In genomic region chr6:144330017-144330416, GRCh38 we compare ENCODE assay signal across 14 cellular contexts. TPM values are rescaled to one million over a fixed set of nuclear protein-coding genes. Genes with fewer than 3 reads are reported as not detected.
A peak's percentile ranks its signal among the peaks of the same experiment; 100 is the strongest.
DNase-seq lines count a peak whose midpoint lies in the region; ATAC-seq and TF ChIP-seq lines count a peak whose summit lies in the region.
"Had no signal": no experiment of that assay in that cellular context is flagged by ENCODE, and none has a peak within 500 bp of the region (broad histone marks: within the 10 kb centered on the region; RNA-seq: fewer than 3 reads in every experiment).

No MANE protein-coding gene starts in this region.

- peaks cover 0 to 6% of the 10 kb centered on the region in 2 experiments; a peak in 3 of 4 replicates for H3K4me1 ChIP-seq in SK-N-SH (ENCODE audit: control insufficient read depth in 1 of 2, insufficient read depth in 2 of 2, low read depth in 1 of 2, low read length in 1 of 2)
- H3K4me1 ChIP-seq in Panc1 (ENCODE audit: control insufficient read depth, insufficient read depth, low read length) = peaks cover 14% of the 10 kb centered on the region; the same call in 1 of the 2 replicates
- H3K4me1 ChIP-seq in mesenchymal stem cell (ENCODE audit: control insufficient read depth, insufficient read depth, low read depth, low read length) = peaks cover 10% of the 10 kb centered on the region
- H3K4me1 ChIP-seq: ascending aorta had no signal

- no peaks in the 10 kb centered on the region for H3K9me3 Mint-ChIP-seq in stimulated activated effector memory CD8-positive, alpha-beta T cell treated with anti-CD3 and anti-CD28 coated beads, Interleukin-12 subunit alpha, Interleukin-12 subunit beta, amount 100 ng/mL, for 72 hours

- H3K9me3 ChIP-seq in SK-N-SH (no peaks in the 10 kb centered on the region), Panc1 (ENCODE audit: control insufficient read depth, insufficient read depth, low read depth, low read length) (no peaks in the 10 kb centered on the region), mesenchymal stem cell (ENCODE audit: control insufficient read depth, low read length) (no peaks in the 10 kb centered on the region)
- H3K9me3 ChIP-seq: ascending aorta had no signal

- no peak for TF ChIP-seq EP300 in SK-N-SH (IDR thresholded peaks at IDR 0.05; ENCODE audit: borderline replicate concordance in 1 of 2, low read depth in 1 of 2, low read length in 1 of 2)

- H3K9ac ChIP-seq in SK-N-SH = no peak overlapping the region
- H3K9ac ChIP-seq in mesenchymal stem cell (ENCODE audit: low read length) = no peak overlapping the region

- no peak overlapping the region for H3K18ac ChIP-seq in mesenchymal stem cell (ENCODE audit: low read depth in 1 of 2, low read length in 2 of 2)

- no peak overlapping the region for H3K14ac ChIP-seq in mesenchymal stem cell (ENCODE audit: low read length in 2 of 2)

- H2BK120ac ChIP-seq in mesenchymal stem cell (ENCODE audit: low read depth, low read length) = no peak overlapping the region

- no peak overlapping the region for H3K4me3 ChIP-seq in SK-N-SH (ENCODE audit: low read depth in 2 of 2, low read length in 1 of 2)
- no peak overlapping the region for H3K4me3 ChIP-seq in Panc1 (ENCODE audit: low read depth in 2 of 2, low read length in 2 of 2)
- no peak overlapping the region for H3K4me3 ChIP-seq in mesenchymal stem cell (ENCODE audit: insufficient read depth in 1 of 2, low read depth in 1 of 2, low read length in 2 of 2)
- H3K4me3 ChIP-seq: ascending aorta had no signal

- H3K27ac ChIP-seq in SK-N-SH (ENCODE audit: low read depth in 2 of 2, low read length in 1 of 2) (peak overlapping the region in 1 of 2 experiments; percentile 69; a peak in 1 of 4 replicates), Panc1 (ENCODE audit: low read length) (no peak overlapping the region), mesenchymal stem cell (ENCODE audit: low read length, poor library complexity, severe bottlenecking) (no peak overlapping the region)
- H3K27ac ChIP-seq: ascending aorta had no signal

- H4K8ac ChIP-seq in mesenchymal stem cell (ENCODE audit: low read length) = no peak overlapping the region

- H3K4me2 ChIP-seq in SK-N-SH = no peak overlapping the region
- H3K4me2 ChIP-seq in mesenchymal stem cell (ENCODE audit: low read length, poor library complexity, severe bottlenecking) = no peak overlapping the region

- CTCF ChIA-PET in SK-N-SH (lab: Yijun Ruan, JAX) = no interaction called here
- CTCF ChIA-PET in Panc1 (lab: Charles Lee) = no interaction called here

- H3K79me1 ChIP-seq in mesenchymal stem cell (replicated peaks; ENCODE audit: low read length, poor library complexity, severe bottlenecking) = peaks cover 24% of the 10 kb centered on the region

- BruUV-seq in Panc1 (replicated peaks; lab: Mats Ljungman, UMichigan) = no TSS peak

- H2AFZ ChIP-seq in SK-N-SH (ENCODE audit: low read depth) (no peak overlapping the region), mesenchymal stem cell (ENCODE audit: low read depth, low read length) (no peak overlapping the region)

- H3K4ac ChIP-seq in mesenchymal stem cell (ENCODE audit: low read depth in 1 of 2, low read length in 2 of 2) = no peak overlapping the region

- TF ChIP-seq CTCF in SK-N-SH (IDR thresholded peaks at IDR 0.05) = no peak
- TF ChIP-seq CTCF in Panc1 (IDR thresholded peaks at IDR 0.05) = no peak

- in situ Hi-C loops in Panc1 (cut with HindIII; ENCODE audit: low pct_unique_long_range_greater_than_20kb, low sequenced_read_pairs) = no loop called here

- no peak overlapping the region for H4K91ac ChIP-seq in mesenchymal stem cell (ENCODE audit: low read length)

- H3K36me3 Mint-ChIP-seq in stimulated activated effector memory CD8-positive, alpha-beta T cell treated with anti-CD3 and anti-CD28 coated beads, Interleukin-12 subunit alpha, Interleukin-12 subunit beta, amount 100 ng/mL, for 72 hours = no peaks in the 10 kb centered on the region

- ATAC-seq in SK-N-SH treated with all-trans-retinoic acid at 6 μM for 48 hours = peak; percentile 45
- 0 out of 2 replicates have a peak, but pooled peaks have one; percentile 35 for ATAC-seq in Panc1
- no peak for ATAC-seq in stimulated activated effector memory CD8-positive, alpha-beta T cell treated with anti-CD3 and anti-CD28 coated beads, Interleukin-12 subunit alpha, Interleukin-12 subunit beta, amount 100 ng/mL, for 72 hours
- no peak for ATAC-seq in GM18873 (IDR thresholded peaks at IDR 0.05; ENCODE audit: low FRiP score, unreplicated experiment)
- ATAC-seq: stimulated activated naive CD8-positive, alpha-beta T cell treated with anti-CD3 and anti-CD28 coated beads, Interleukin-15, Interleukin-2, amounts not matched to agents 100 U/mL and 50 U/mL, for 24 hours had no signal

- POLR2A ChIA-PET in SK-N-SH (lab: Yijun Ruan, JAX) (no interaction called here), Panc1 (lab: Charles Lee) (no interaction called here)

- no peak overlapping the region for H2BK12ac ChIP-seq in mesenchymal stem cell (ENCODE audit: low read length in 2 of 2)

- H3K27ac Mint-ChIP-seq in stimulated activated effector memory CD8-positive, alpha-beta T cell treated with anti-CD3 and anti-CD28 coated beads, Interleukin-12 subunit alpha, Interleukin-12 subunit beta, amount 100 ng/mL, for 72 hours = peak overlapping the region; percentile 48

- peaks cover 18% of the 10 kb centered on the region for H3K4me1 Mint-ChIP-seq in stimulated activated effector memory CD8-positive, alpha-beta T cell treated with anti-CD3 and anti-CD28 coated beads, Interleukin-12 subunit alpha, Interleukin-12 subunit beta, amount 100 ng/mL, for 72 hours

- no peak overlapping the region for H3K23ac ChIP-seq in mesenchymal stem cell (ENCODE audit: low read length in 2 of 2)

- H3K27me3 ChIP-seq in SK-N-SH (ENCODE audit: insufficient read depth) (no peaks in the 10 kb centered on the region; the same call in 1 of the 2 replicates), Panc1 (ENCODE audit: control insufficient read depth, insufficient read depth, low read length) (no peaks in the 10 kb centered on the region), mesenchymal stem cell (ENCODE audit: control insufficient read depth in 1 of 2, insufficient read depth in 1 of 2, low read length in 2 of 2) (no peaks in the 10 kb centered on the region)
- H3K27me3 ChIP-seq: ascending aorta had no signal

- no peak overlapping the region for H2AK5ac ChIP-seq in mesenchymal stem cell (ENCODE audit: low read length, severe bottlenecking)

- no peak for TF ChIP-seq RAD21 in SK-N-SH (IDR thresholded peaks at IDR 0.05; ENCODE audit: low read length)

- no peaks in the 10 kb centered on the region for H4K20me1 ChIP-seq in SK-N-SH (ENCODE audit: insufficient read depth)

- intact Hi-C loops in Panc1 (cut with micrococcal nuclease; ENCODE audit: unreplicated experiment) = no loop called here

- H3K36me3 ChIP-seq in SK-N-SH (replicated peaks in 1 of 2; ENCODE audit: control insufficient read depth in 1 of 2, insufficient read depth in 2 of 2, low read length in 1 of 2) = no peaks in the 10 kb centered on the region
- no peaks in the 10 kb centered on the region for H3K36me3 ChIP-seq in Panc1 (ENCODE audit: control insufficient read depth, insufficient read depth, low read length)
- peaks cover 2% of the 10 kb centered on the region in 2 experiments for H3K36me3 ChIP-seq in mesenchymal stem cell (ENCODE audit: control insufficient read depth in 1 of 2, insufficient read depth in 2 of 2, low read depth in 1 of 2, low read length in 2 of 2)
- H3K36me3 ChIP-seq: ascending aorta had no signal

- no peak overlapping the region for H3K4me3 Mint-ChIP-seq in stimulated activated effector memory CD8-positive, alpha-beta T cell treated with anti-CD3 and anti-CD28 coated beads, Interleukin-12 subunit alpha, Interleukin-12 subunit beta, amount 100 ng/mL, for 72 hours

- H3F3A ChIP-seq in SK-N-SH (replicated peaks; ENCODE audit: insufficient read depth) = peaks cover 5% of the 10 kb centered on the region

- H3K79me2 ChIP-seq in SK-N-SH (ENCODE audit: insufficient read depth) = peaks cover 14% of the 10 kb centered on the region

- WGBS in SK-N-SH (ENCODE audit: low lambda C conversion rate) = 25% methylated on average over 2 of the region's 2 CpGs
- 66% methylated on average over 2 of the region's 2 CpGs for WGBS in mesenchymal stem cell

- H2BK5ac ChIP-seq in mesenchymal stem cell (ENCODE audit: low read depth, low read length, poor library complexity, severe bottlenecking) = no peak overlapping the region

- DNase-seq in SK-N-SH = no peak
- DNase-seq in Panc1 (ENCODE audit: low read depth, low spot score) = no peak
- DNase-seq in islet precursor cell = peak; percentile 75
- no peak for DNase-seq in stimulated activated effector memory CD8-positive, alpha-beta T cell treated with anti-CD3 and anti-CD28 coated beads, Interleukin-12 subunit alpha, Interleukin-12 subunit beta, amount 100 ng/mL, for 72 hours (ENCODE audit: low spot score in 2 of 2)
- DNase-seq in mesenchymal stem cell = no peak
- no peak for DNase-seq in NCI-H524 (lab: John Stamatoyannopoulos, UW)
- DNase-seq: 8988T; GF-D8; NCI-H1436 treated with DMSO at 0.1 percent for 48 hours; NCI-H2227 treated with DMSO at 0.1 percent for 48 hours; stimulated activated naive CD8-positive, alpha-beta T cell treated with anti-CD3 and anti-CD28 coated beads, Interleukin-15, Interleukin-2, amounts not matched to agents 100 U/mL and 50 U/mL, for 24 hours had no signal

- no peak overlapping the region for H2BK15ac ChIP-seq in mesenchymal stem cell (ENCODE audit: low read depth, poor library complexity, severe bottlenecking)

- no peaks in the 10 kb centered on the region for H3K9me2 ChIP-seq in SK-N-SH

TF ChIP-seq in SK-N-SH, 30 proteins besides CTCF, POLR2A, EP300 and RAD21 (continues in another document):
- TF ChIP-seq MEF2A (IDR thresholded peaks at IDR 0.05; ENCODE audit: borderline replicate concordance, low read depth) = no peak

RNA-seq across cellular contexts. Expression of gene UTRN, which starts 44.9 kb away (rescaled TPM):
- 6.8 and 8.7 TPM in 2 replicates for polyA plus RNA-seq in SK-N-SH (2012; rRNA removed)
- polyA plus RNA-seq in SK-N-SH (2012; cell fraction: cytosol; rRNA removed) = 10.1 and 10.3 TPM in 2 replicates
- polyA plus RNA-seq in SK-N-SH (2012; cell fraction: nucleus; rRNA removed) = 9.0 and 18.6 TPM in 2 replicates
- 122 TPM for total RNA-seq in Panc1 (2021; ENCODE audit: unreplicated experiment)
- polyA plus RNA-seq in Panc1 (2012; ENCODE audit: insufficient read length) = 52.1 TPM
- 14.5 TPM for polyA plus RNA-seq in mesenchymal stem cell (2013, experiment 1 of 2)
- polyA plus RNA-seq in mesenchymal stem cell (2013, experiment 2 of 2) = 12.9 TPM

Comparison
In these comparisons a context has a peak if more than half of its experiments do, and no peak if none do; other contexts are left out.
1. ATAC-seq: peak in SK-N-SH treated with all-trans-retinoic acid at 6 μM for 48 hours (single experiment) and Panc1 (single experiment); none in stimulated activated effector memory CD8-positive, alpha-beta T cell treated with anti-CD3 and anti-CD28 coated beads, Interleukin-12 subunit alpha, Interleukin-12 subunit beta, amount 100 ng/mL, for 72 hours (single experiment) and GM18873 (single experiment).